9 cellular contexts compared by ENCODE assay signal in the genomic region with DNA sequence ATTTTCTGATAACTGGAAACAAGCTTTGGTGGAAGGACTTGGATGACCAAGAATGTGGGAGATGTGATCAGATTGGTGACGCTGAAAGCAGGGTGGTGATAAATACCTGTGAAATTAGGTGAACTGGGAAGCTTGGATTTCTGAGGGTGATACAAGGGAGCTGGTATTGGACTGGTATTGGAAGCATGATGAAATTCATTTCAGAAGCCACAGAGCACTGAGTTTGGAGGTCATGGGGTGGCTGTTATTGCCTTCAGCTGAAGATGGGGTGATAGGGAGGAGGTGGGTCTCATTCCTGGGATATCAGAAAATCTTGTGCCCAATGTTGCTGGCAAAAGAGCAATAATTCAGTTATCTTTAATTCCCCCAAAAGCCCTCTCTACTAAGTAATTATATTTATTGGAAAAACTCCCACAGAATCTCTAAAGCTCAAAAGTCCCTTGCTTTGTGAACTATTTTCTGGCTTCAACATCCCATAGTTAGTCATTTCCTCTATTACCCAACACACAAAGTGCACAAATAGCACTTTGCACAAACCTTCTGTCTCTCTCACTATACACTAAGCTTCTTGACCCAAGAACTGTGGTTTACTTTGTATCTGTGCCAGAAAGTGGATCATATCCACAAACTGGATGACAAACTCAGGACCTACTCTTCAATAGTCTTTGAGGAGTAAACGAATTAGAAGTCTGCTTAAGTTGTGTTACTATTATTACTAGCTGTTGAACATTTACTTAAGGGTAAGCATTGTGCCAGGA. TPM values are rescaled to one million over a fixed set of nuclear protein-coding genes. Genes with fewer than 3 reads are reported as not detected.
DNase-seq lines count a peak whose midpoint lies in the region; ATAC-seq and TF ChIP-seq lines count a peak whose summit lies in the region.
"Had no signal": no experiment of that assay in that cellular context is flagged by ENCODE, and none has a peak within 500 bp of the region (broad histone marks: within the 10 kb centered on the region; RNA-seq: fewer than 3 reads in every experiment).

No MANE protein-coding gene starts in this region.

- H3K9me3 ChIP-seq in PC-3 (ENCODE audit: low read length) (no peaks in the 10 kb centered on the region), esophagus squamous epithelium (no peaks in the 10 kb centered on the region)

- no peak overlapping the region for H2AFZ ChIP-seq in PC-3 (ENCODE audit: low read length)

- no peaks in the 10 kb centered on the region for H3K9me2 ChIP-seq in PC-3 (replicated peaks; ENCODE audit: low read length)

- H3F3A ChIP-seq in PC-3 (ENCODE audit: low read length, unreplicated experiment): no peaks in the 10 kb centered on the region

- no peak overlapping the region for H3K4me3 ChIP-seq in PC-3 (ENCODE audit: low read length)
- no peak overlapping the region for H3K4me3 ChIP-seq in esophagus squamous epithelium

- WGBS in esophagus squamous epithelium, 2 donors: 38 to 52% methylated on average over 2 of the region's 2 CpGs

- DNase-seq in GM04504 (ENCODE audit: low read depth) (peak; percentile 90), PC-3 (peak; percentile 95), esophagus squamous epithelium (lab: John Stamatoyannopoulos, UW) (no peak), pons (ENCODE audit: low spot score) (peak; percentile 86), NCI-H1105 treated with DMSO at 0.1 percent for 48 hours (lab: John Stamatoyannopoulos, UW) (no peak), HUDEP-2 (lab: John Stamatoyannopoulos, UW; ENCODE audit: unreplicated experiment in 76 of 76) (no peak)
- no peak for DNase-seq in effector CD4-positive, alpha-beta T cell
- DNase-seq: T-cell had no signal

- POLR2A ChIA-PET in PC-3 (lab: Charles Lee; ENCODE audit: unreplicated experiment): interaction anchor here (0.5 to 0.6 kb wide), 4 partner anchors 196 to 778 kb away, joined by 3 to 11 read pairs (median 4); no protein-coding TSS in a partner anchor

- H3K36me3 ChIP-seq in PC-3 (ENCODE audit: low read depth, low read length) (no peaks in the 10 kb centered on the region), esophagus squamous epithelium (no peaks in the 10 kb centered on the region)

- H3K27ac ChIP-seq in PC-3 (ENCODE audit: low read length) (peak overlapping the region; percentile 87), esophagus squamous epithelium (peak overlapping the region in 3 of 4 donors; percentile 49 to 54 (median 51))

- no peaks in the 10 kb centered on the region for H4K20me1 ChIP-seq in PC-3 (ENCODE audit: low read length)

- peak overlapping the region; percentile 42 for H3K4me2 ChIP-seq in PC-3 (ENCODE audit: low read length)

- peak; percentile 97 for ATAC-seq in PC-3
- no peak for ATAC-seq in GM19467 (IDR thresholded peaks at IDR 0.05; ENCODE audit: unreplicated experiment)
- ATAC-seq: T-cell had no signal

- no peaks in the 10 kb centered on the region for H3K79me2 ChIP-seq in PC-3 (ENCODE audit: low read length)

- H3K27me3 ChIP-seq in PC-3 (ENCODE audit: low read length): no peaks in the 10 kb centered on the region
- no peaks in the 10 kb centered on the region for H3K27me3 ChIP-seq in esophagus squamous epithelium

- no TSS peak for BruUV-seq in PC-3 (replicated peaks; lab: Mats Ljungman, UMichigan)

- H3K9ac ChIP-seq in PC-3 (ENCODE audit: low read length): peak overlapping the region; percentile 41; the same call in 1 of the 2 replicates

- TF ChIP-seq CTCF in PC-3 (conservative IDR thresholded peaks at IDR 0.05; ENCODE audit: low read depth, low read length) (no peak), esophagus squamous epithelium (IDR thresholded peaks at IDR 0.05) (no peak)

- intact Hi-C loops in PC-3 (cut with micrococcal nuclease) (loop anchor here (5.0 kb wide), 4 partner anchors 108 to 593 kb away; no protein-coding TSS in a partner anchor), esophagus squamous epithelium (cut with DNase I) (no loop called here)

- CTCF ChIA-PET in PC-3 (lab: Charles Lee): no interaction called here

- peaks cover 18% of the 10 kb centered on the region for H3K4me1 ChIP-seq in PC-3 (ENCODE audit: insufficient read depth, low read length)
- H3K4me1 ChIP-seq in esophagus squamous epithelium: peaks cover 6 to 17% (median 10%) of the 10 kb centered on the region in 3 donors

- TF ChIP-seq POLR2A in esophagus squamous epithelium (IDR thresholded peaks at IDR 0.05): no peak

RNA-seq across cellular contexts. Expression of gene CAMK2D, which starts 23.1 kb away (rescaled TPM):
- 14.3 and 15.4 TPM in 2 replicates for total RNA-seq in PC-3 (2014; rRNA removed)
- total RNA-seq in esophagus squamous epithelium: 10 to 100 TPM; 30.7 to 47.7 (median 38.2) TPM

Comparison
In these comparisons a context has a peak if more than half of its experiments do, and no peak if none do; other contexts are left out.
1. DNase-seq: peak in GM04504 (single experiment), PC-3 (single experiment) and pons (single experiment); none in esophagus squamous epithelium (single experiment), NCI-H1105 treated with DMSO at 0.1 percent for 48 hours (single experiment), HUDEP-2 (0 of 76) and effector CD4-positive, alpha-beta T cell (single experiment).